ENCODE assay signal across 17 cellular contexts in genomic region chr10:78919111-78919966, GRCh38.
DNase-seq lines count a peak whose midpoint lies in the region; ATAC-seq and TF ChIP-seq lines count a peak whose summit lies in the region.
"Had no signal": no experiment of that assay in that cellular context is flagged by ENCODE, and none has a peak within 500 bp of the region (broad histone marks: within the 10 kb centered on the region; RNA-seq: fewer than 3 reads in every experiment).

No MANE protein-coding gene starts in this region.

- no peak overlapping the region for H2AK5ac ChIP-seq in mesenchymal stem cell (ENCODE audit: low read length, severe bottlenecking)

- H3K4me1 ChIP-seq in mesenchymal stem cell (ENCODE audit: control insufficient read depth, insufficient read depth, low read depth, low read length): peaks cover 14% of the 10 kb centered on the region
- H3K4me1 ChIP-seq: BLaER1 had no signal

- H3K9me3 ChIP-seq in mesenchymal stem cell (ENCODE audit: control insufficient read depth, low read length): no peaks in the 10 kb centered on the region
- H3K9me3 ChIP-seq: BLaER1 had no signal

- POLR2A ChIA-PET in MCF 10A (lab: Yijun Ruan, JAX): no interaction called here

- H3K27me3 ChIP-seq in mesenchymal stem cell (ENCODE audit: control insufficient read depth in 1 of 2, insufficient read depth in 1 of 2, low read length in 2 of 2): peaks cover 5 to 20% of the 10 kb centered on the region in 2 experiments
- H3K27me3 ChIP-seq: BLaER1 had no signal

- H2BK5ac ChIP-seq in mesenchymal stem cell (ENCODE audit: low read depth, low read length, poor library complexity, severe bottlenecking): no peak overlapping the region

- H3K27ac Mint-ChIP-seq in MCF 10A (ENCODE audit: low read depth, unreplicated experiment): no peak overlapping the region
- H3K27ac Mint-ChIP-seq: CD4-positive, alpha-beta memory T cell; T-helper 17 cell had no signal

- peaks cover 9% of the 10 kb centered on the region for H3K4me1 Mint-ChIP-seq in MCF 10A (ENCODE audit: insufficient read depth, unreplicated experiment)
- H3K4me1 Mint-ChIP-seq: CD4-positive, alpha-beta memory T cell; T-helper 17 cell had no signal

- no peak for TF ChIP-seq CTCF in GM10266 (IDR thresholded peaks at IDR 0.05; ENCODE audit: control insufficient read depth, insufficient read depth, low read depth, missing control alignments)
- no peak for TF ChIP-seq CTCF in MCF 10A (IDR thresholded peaks at IDR 0.05; ENCODE audit: unreplicated experiment)

- intact Hi-C loops in MCF 10A (cut with micrococcal nuclease): no loop called here

- no TSS peak for BruUV-seq in MCF 10A (replicated peaks; lab: Mats Ljungman, UMichigan)

- H3K4ac ChIP-seq in mesenchymal stem cell (ENCODE audit: low read depth in 1 of 2, low read length in 2 of 2): no peak overlapping the region

- H2BK12ac ChIP-seq in mesenchymal stem cell (ENCODE audit: low read length in 2 of 2): no peak overlapping the region

- no peak overlapping the region for H3K4me3 ChIP-seq in mesenchymal stem cell (ENCODE audit: insufficient read depth in 1 of 2, low read depth in 1 of 2, low read length in 2 of 2)
- H3K4me3 ChIP-seq: BLaER1 had no signal

- H2AFZ ChIP-seq in mesenchymal stem cell (ENCODE audit: low read depth, low read length): no peak overlapping the region

- peak; percentile 29 for DNase-seq in A172 (ENCODE audit: low spot score)
- peak; percentile 33 to 38 for DNase-seq in NCI-H187 (lab: John Stamatoyannopoulos, UW)
- peak; percentile 18 for DNase-seq in amniotic epithelial cell (ENCODE audit: low read depth)
- DNase-seq in mesenchymal stem cell: no peak
- no peak for DNase-seq in GM10266 (ENCODE audit: extremely low spot score)
- DNase-seq in MCF 10A (ENCODE audit: unreplicated experiment): no peak
- DNase-seq in NCI-H1436 treated with DMSO at 0.1 percent for 48 hours (lab: John Stamatoyannopoulos, UW): no peak
- DNase-seq: CD4-positive, alpha-beta memory T cell; EL; H9; NCI-H2029; NCI-H524 treated with DMSO at 0.1 percent for 48 hours; T-helper 17 cell had no signal

- H3K36me3 Mint-ChIP-seq in MCF 10A (ENCODE audit: insufficient read depth, unreplicated experiment): no peaks in the 10 kb centered on the region
- H3K36me3 Mint-ChIP-seq: CD4-positive, alpha-beta memory T cell had no signal

- H4K8ac ChIP-seq in mesenchymal stem cell (ENCODE audit: low read length): no peak overlapping the region

- H2BK120ac ChIP-seq in mesenchymal stem cell (ENCODE audit: low read depth, low read length): no peak overlapping the region

- no peaks in the 10 kb centered on the region for H3K36me3 ChIP-seq in mesenchymal stem cell (ENCODE audit: control insufficient read depth in 1 of 2, insufficient read depth in 2 of 2, low read depth in 1 of 2, low read length in 2 of 2)
- H3K36me3 ChIP-seq: BLaER1 had no signal

- H3K23ac ChIP-seq in mesenchymal stem cell (ENCODE audit: low read length in 2 of 2): no peak overlapping the region

- no peak overlapping the region for H3K14ac ChIP-seq in mesenchymal stem cell (ENCODE audit: low read length in 2 of 2)

- no peak overlapping the region for H3K9ac ChIP-seq in mesenchymal stem cell (ENCODE audit: low read length)
- H3K9ac ChIP-seq: BLaER1 had no signal

- 78% methylated on average over 8 of the region's 8 CpGs for WGBS in mesenchymal stem cell

- no peak overlapping the region for H2BK15ac ChIP-seq in mesenchymal stem cell (ENCODE audit: low read depth, poor library complexity, severe bottlenecking)

- no peaks in the 10 kb centered on the region for H3K27me3 Mint-ChIP-seq in MCF 10A (ENCODE audit: insufficient read depth, unreplicated experiment)

- no peak overlapping the region for H3K4me2 ChIP-seq in mesenchymal stem cell (ENCODE audit: low read length, poor library complexity, severe bottlenecking)
- H3K4me2 ChIP-seq: BLaER1 had no signal

- no peak for ATAC-seq in HG02759 (IDR thresholded peaks at IDR 0.05; ENCODE audit: unreplicated experiment)
- ATAC-seq: Panc1, Right ventricle myocardium inferior, T-helper 17 cell had no signal

- peak overlapping the region; percentile 55 for H4K91ac ChIP-seq in mesenchymal stem cell (ENCODE audit: low read length)

- no peaks in the 10 kb centered on the region for H3K79me1 ChIP-seq in mesenchymal stem cell (replicated peaks; ENCODE audit: low read length, poor library complexity, severe bottlenecking)

- H3K27ac ChIP-seq in mesenchymal stem cell (ENCODE audit: low read length, poor library complexity, severe bottlenecking): no peak overlapping the region
- H3K27ac ChIP-seq: BLaER1 had no signal

- no peak overlapping the region for H3K4me3 Mint-ChIP-seq in MCF 10A (ENCODE audit: unreplicated experiment)
- H3K4me3 Mint-ChIP-seq: CD4-positive, alpha-beta memory T cell; H9; T-helper 17 cell had no signal

- H3K18ac ChIP-seq in mesenchymal stem cell (ENCODE audit: low read depth in 1 of 2, low read length in 2 of 2): no peak overlapping the region

- H3K9me3 Mint-ChIP-seq in MCF 10A (ENCODE audit: unreplicated experiment): no peaks in the 10 kb centered on the region
- H3K9me3 Mint-ChIP-seq: H9 had no signal

- CTCF ChIA-PET in MCF 10A (lab: Yijun Ruan, JAX): interaction anchor here (0.6 kb wide), 1 partner anchor 278 kb away, joined by 3 read pairs; no protein-coding TSS in a partner anchor

Comparison
In these comparisons a context has a peak if more than half of its experiments do, and no peak if none do; other contexts are left out.
1. DNase-seq: peak in A172 (single experiment), NCI-H187 (2 of 2) and amniotic epithelial cell (single experiment); none in mesenchymal stem cell (single experiment), GM10266 (single experiment), MCF 10A (single experiment) and NCI-H1436 treated with DMSO at 0.1 percent for 48 hours (single experiment).